ENCODE assay signal across 10 cellular contexts in genomic region chr1:89272132-89273041, GRCh38. TPM values are rescaled to one million over a fixed set of nuclear protein-coding genes. Genes with fewer than 3 reads are reported as not detected.
DNase-seq lines count a peak whose midpoint lies in the region; ATAC-seq and TF ChIP-seq lines count a peak whose summit lies in the region.
"Not testable (repeated sequence)": the region's sequence is repeated elsewhere in the genome, so short reads cannot be mapped to it uniquely, and the experiment has no call there.
"Had no signal": no experiment of that assay in that cellular context is flagged by ENCODE, and none has a peak within 500 bp of the region (broad histone marks: within the 10 kb centered on the region; RNA-seq: fewer than 3 reads in every experiment).

Gene GBP5, minus strand, starts transcription at chr1:89272860. Its CDS starts 3,305 bp downstream, at chr1:89269555.

- not testable (repeated sequence) for H3K27me3 ChIP-seq in effector memory CD4-positive, alpha-beta T cell (replicated peaks; ENCODE audit: control insufficient read depth, insufficient read depth, low read length, poor library complexity, severe bottlenecking); suprapubic skin

- peak within 1 kb of the TSS; percentile 50 for H3K4me3 ChIP-seq in effector memory CD4-positive, alpha-beta T cell (ENCODE audit: insufficient read depth, low read depth, low read length, poor library complexity, severe bottlenecking)
- H3K4me3 ChIP-seq in skin epidermis (peak within 1 kb of the TSS; percentile 5 to 36 (median 28)), suprapubic skin (peak within 1 kb of the TSS; percentile 12)

- TF ChIP-seq EP300 in suprapubic skin (IDR thresholded peaks at IDR 0.05) = not testable (repeated sequence)

- H3K36me3 ChIP-seq in effector memory CD4-positive, alpha-beta T cell (ENCODE audit: control insufficient read depth, insufficient read depth, low read length) = peaks cover 11% of the 10 kb centered on the region
- H3K36me3 ChIP-seq in suprapubic skin = not testable (repeated sequence)

- ATAC-seq in GM18909 (IDR thresholded peaks at IDR 0.05; ENCODE audit: poor library complexity, unreplicated experiment) (peak; percentile 85), HG02588 (IDR thresholded peaks at IDR 0.05; ENCODE audit: unreplicated experiment) (peak; percentile 77), HG03520 (IDR thresholded peaks at IDR 0.05; ENCODE audit: unreplicated experiment) (peak; percentile 77)

- H3K9me3 ChIP-seq in effector memory CD4-positive, alpha-beta T cell (ENCODE audit: control insufficient read depth, low read length); suprapubic skin: not testable (repeated sequence)

- not testable (repeated sequence) for TF ChIP-seq POLR2A in suprapubic skin (IDR thresholded peaks at IDR 0.05)

- WGBS in suprapubic skin = 69% methylated on average over 17 of the region's 17 CpGs

- H3K4me1 ChIP-seq in effector memory CD4-positive, alpha-beta T cell (ENCODE audit: control insufficient read depth, insufficient read depth, low read length, poor library complexity, severe bottlenecking) = peaks cover 17% of the 10 kb centered on the region
- peaks cover 13% of the 10 kb centered on the region for H3K4me1 ChIP-seq in suprapubic skin

- peak; percentile 25 for DNase-seq in T-helper 22 cell (ENCODE audit: low read depth)
- peak; percentile 70 to 77 for DNase-seq in activated T-cell treated with anti-CD3 and anti-CD28 coated beads, Interleukin-2, amount 50 U/mL, for 48 hours
- peak; percentile 50 to 60 (median 51) for DNase-seq in effector memory CD4-positive, alpha-beta T cell
- DNase-seq in suprapubic skin (ENCODE audit: low spot score in 2 of 2) = not testable (repeated sequence)

- TF ChIP-seq CTCF in suprapubic skin (IDR thresholded peaks at IDR 0.05) = not testable (repeated sequence)

- H3K27ac ChIP-seq in effector memory CD4-positive, alpha-beta T cell (ENCODE audit: insufficient read depth, low read length, poor library complexity, severe bottlenecking) = peak within 1 kb of the TSS; percentile 73
- peak within 1 kb of the TSS in 15 of 21 experiments; percentile 2 to 86 (median 63) for H3K27ac ChIP-seq in skin epidermis
- not testable (repeated sequence) for H3K27ac ChIP-seq in suprapubic skin

RNA-seq across cellular contexts. Expression of gene GBP5, which starts in this region (rescaled TPM):
- under 1 TPM in 3 of 4 donors, not detected in 1; 0.21 to 0.38 (median 0.32) TPM for total RNA-seq in suprapubic skin
- total RNA-seq: Calu3, osteocyte had no signal
